9 cellular contexts compared by ENCODE assay signal in genomic region chr20:43751167-43752050, GRCh38. TPM values are rescaled to one million over a fixed set of nuclear protein-coding genes. Genes with fewer than 3 reads are reported as not detected.
DNase-seq lines count a peak whose midpoint lies in the region; ATAC-seq and TF ChIP-seq lines count a peak whose summit lies in the region.
"Had no signal": no experiment of that assay in that cellular context is flagged by ENCODE, and none has a peak within 500 bp of the region (broad histone marks: within the 10 kb centered on the region; RNA-seq: fewer than 3 reads in every experiment).

No MANE protein-coding gene starts in this region.

- BruUV-seq in OCI-LY7 (replicated peaks; lab: Mats Ljungman, UMichigan) (no TSS peak), mammary epithelial cell (replicated peaks; lab: Mats Ljungman, UMichigan) (no TSS peak)

- H3K27me3 Mint-ChIP-seq in activated CD4-positive, alpha-beta T cell treated with anti-CD3 and anti-CD28 coated beads for 36 hours = peaks cover 4% of the 10 kb centered on the region

- H3K4me3 Mint-ChIP-seq in activated CD4-positive, alpha-beta T cell treated with anti-CD3 and anti-CD28 coated beads for 36 hours = peak overlapping the region; percentile 12

- TF ChIP-seq CTCF in OCI-LY7 (conservative IDR thresholded peaks at IDR 0.05; ENCODE audit: low read length) (no peak), mammary epithelial cell (conservative IDR thresholded peaks at IDR 0.05 in 1 of 2, IDR thresholded peaks at IDR 0.05 in 1 of 2; ENCODE audit: extremely low read depth in 1 of 2, insufficient read depth in 1 of 2, low read depth in 1 of 2, low read length in 2 of 2) (no peak)

- H3K79me2 ChIP-seq in OCI-LY7 (ENCODE audit: insufficient read depth, low read depth, low read length) = no peaks in the 10 kb centered on the region
- H3K79me2 ChIP-seq in mammary epithelial cell (ENCODE audit: insufficient read depth, low read length) = no peaks in the 10 kb centered on the region

- intact Hi-C loops in activated CD4-positive, alpha-beta T cell treated with anti-CD3 and anti-CD28 coated beads for 36 hours (cut with DNase I, micrococcal nuclease) = loop anchor here (1.0 to 5.0 kb wide), 18 partner anchors 15 to 1216 kb away; partner anchors contain the start of genes IFT52 (in 2 of the 2), SRSF6 (in 2 of the 2), OSER1 (in 1 of the 2) and STK4 (in 1 of the 2)
- intact Hi-C loops in OCI-LY7 (cut with micrococcal nuclease; ENCODE audit: unreplicated experiment) (loop anchor here (1.0 kb wide), 1 partner anchor 41 kb away; no protein-coding TSS in a partner anchor), mammary epithelial cell (cut with micrococcal nuclease) (loop anchor here (2.0 to 5.0 kb wide), 2 partner anchors 159 to 436 kb away; partner anchors contain the start of gene JPH2)

- H4K20me1 ChIP-seq in OCI-LY7 (ENCODE audit: insufficient read depth, low read length) (no peaks in the 10 kb centered on the region), mammary epithelial cell (ENCODE audit: insufficient read depth, low read length) (no peaks in the 10 kb centered on the region)

- peaks cover 33% of the 10 kb centered on the region for H3K4me1 Mint-ChIP-seq in activated CD4-positive, alpha-beta T cell treated with anti-CD3 and anti-CD28 coated beads for 36 hours

- H3K27me3 ChIP-seq in mammary epithelial cell (ENCODE audit: insufficient read depth, low read length) = no peaks in the 10 kb centered on the region

- peak overlapping the region; percentile 18 for H3K27ac ChIP-seq in OCI-LY7 (ENCODE audit: low read depth, low read length, poor library complexity, severe bottlenecking)
- H3K27ac ChIP-seq in mammary epithelial cell (ENCODE audit: insufficient read depth, low read depth, low read length) = no peak overlapping the region

- peak overlapping the region; percentile 54 for H3K4me2 ChIP-seq in OCI-LY7 (ENCODE audit: low read length)
- no peak overlapping the region for H3K4me2 ChIP-seq in mammary epithelial cell (ENCODE audit: insufficient read depth, low read depth, low read length)

- peak; percentile 87 for ATAC-seq in activated CD4-positive, alpha-beta T cell treated with anti-CD3 and anti-CD28 coated beads for 36 hours
- ATAC-seq in HG02938 (IDR thresholded peaks at IDR 0.05; ENCODE audit: unreplicated experiment) = peak; percentile 76

- no peak overlapping the region for H3K4me3 ChIP-seq in OCI-LY7 (ENCODE audit: low read depth, low read length, poor library complexity, severe bottlenecking)
- no peak overlapping the region for H3K4me3 ChIP-seq in mammary epithelial cell (replicated peaks in 1 of 3; ENCODE audit: insufficient read depth in 1 of 3, low read depth in 2 of 3, low read length in 3 of 3)

- in situ Hi-C loops in mammary epithelial cell (cut with MboI; ENCODE audit: low sequenced_read_pairs in 2 of 2) = loop anchor here (5.0 kb wide), 1 partner anchor 331 kb away; no protein-coding TSS in a partner anchor

- H3K4me1 ChIP-seq in OCI-LY7 (ENCODE audit: insufficient read depth, low read length, poor library complexity, severe bottlenecking) (peaks cover 36% of the 10 kb centered on the region), mammary epithelial cell (ENCODE audit: insufficient read depth, low read length) (peaks cover 22% of the 10 kb centered on the region)

- DNase-seq in activated CD4-positive, alpha-beta T cell treated with anti-CD3 and anti-CD28 coated beads for 36 hours = peak; percentile 83
- DNase-seq in activated CD4-positive, alpha-beta T cell treated with anti-CD3 and anti-CD28 coated beads for 1 hour = no peak
- DNase-seq in OCI-LY7 (ENCODE audit: low spot score) (peak; percentile 55), mammary epithelial cell (peak; percentile 90), pons (ENCODE audit: low spot score) (no peak), DMS53 treated with DMSO at 0.1 percent for 48 hours (lab: John Stamatoyannopoulos, UW; ENCODE audit: unreplicated experiment) (no peak)
- peak; percentile 43 to 57 for DNase-seq in stimulated activated CD8-positive, alpha-beta memory T cell treated with anti-CD3 and anti-CD28 coated beads, Interleukin-15, amount 100 ng/mL, for 48 hours (ENCODE audit: low read depth in 2 of 2)

- POLR2A ChIA-PET in activated CD4-positive, alpha-beta T cell treated with anti-CD3 and anti-CD28 coated beads for 36 hours (lab: Charles Lee) = interaction anchor here (0.6 to 1.4 kb wide), 16 partner anchors 15 to 981 kb away, joined by 3 to 5 read pairs (median 3); partner anchors contain the start of gene SRSF6
- POLR2A ChIA-PET in OCI-LY7 (lab: Charles Lee) = interaction anchor here (0.5 to 1.2 kb wide), 4 partner anchors 11 to 326 kb away, joined by 3 to 6 read pairs (median 4); partner anchors contain the start of gene SRSF6

- 79% methylated on average over 11 of the region's 11 CpGs for WGBS in mammary epithelial cell (ENCODE audit: low coverage, missing lambda C conversion rate)

- dilution Hi-C loops in mammary epithelial cell (cut with HindIII; ENCODE audit: low sequenced_read_pairs) = loop anchor here (25.0 kb wide), 1 partner anchor 336 kb away; no protein-coding TSS in a partner anchor

- H3K36me3 Mint-ChIP-seq in activated CD4-positive, alpha-beta T cell treated with anti-CD3 and anti-CD28 coated beads for 36 hours (ENCODE audit: low read depth) = no peaks in the 10 kb centered on the region

- peaks cover 8% of the 10 kb centered on the region for H3K9me3 Mint-ChIP-seq in activated CD4-positive, alpha-beta T cell treated with anti-CD3 and anti-CD28 coated beads for 36 hours (ENCODE audit: low read depth)

- H3K9me2 ChIP-seq in OCI-LY7 (ENCODE audit: insufficient read depth, low read length) = no peaks in the 10 kb centered on the region

- H2AFZ ChIP-seq in OCI-LY7 (ENCODE audit: low read length) = peak overlapping the region; percentile 80; the same call in 1 of the 2 replicates
- H2AFZ ChIP-seq in mammary epithelial cell (ENCODE audit: low read depth, low read length) = peak overlapping the region; percentile 24

- CTCF ChIA-PET in activated CD4-positive, alpha-beta T cell treated with anti-CD3 and anti-CD28 coated beads for 36 hours (lab: Charles Lee) = interaction anchor here (0.8 to 4.1 kb wide), 19 partner anchors 14 to 338 kb away, joined by 3 to 34 read pairs (median 5); no protein-coding TSS in a partner anchor
- CTCF ChIA-PET in OCI-LY7 (lab: Charles Lee; ENCODE audit: unreplicated experiment) = interaction anchor here (0.6 to 2.0 kb wide), 4 partner anchors 89 to 330 kb away, joined by 3 to 7 read pairs (median 4); no protein-coding TSS in a partner anchor
- CTCF ChIA-PET in mammary epithelial cell (lab: Charles Lee; ENCODE audit: low non-redundant PET) = interaction anchor here (0.5 to 1.3 kb wide), 3 partner anchors 188 to 341 kb away, joined by 3 to 11 read pairs (median 5); no protein-coding TSS in a partner anchor

- H3K9ac ChIP-seq in mammary epithelial cell (ENCODE audit: insufficient read depth, low read length) = no peak overlapping the region

- peak overlapping the region; percentile 97 for H3K27ac Mint-ChIP-seq in activated CD4-positive, alpha-beta T cell treated with anti-CD3 and anti-CD28 coated beads for 36 hours

- H3K36me3 ChIP-seq in OCI-LY7 (ENCODE audit: insufficient read depth, low read length) = no peaks in the 10 kb centered on the region
- H3K36me3 ChIP-seq in mammary epithelial cell (ENCODE audit: insufficient read depth, low read length) = no peaks in the 10 kb centered on the region

- H3K9me3 ChIP-seq in OCI-LY7 (ENCODE audit: low read length) (no peaks in the 10 kb centered on the region), mammary epithelial cell (replicated peaks; ENCODE audit: insufficient read depth, low read length) (no peaks in the 10 kb centered on the region)

RNA-seq across cellular contexts. Expression of gene GTSF1L, which starts 24.6 kb away (rescaled TPM):
- under 1 TPM in 1 of 2 experiments, not detected in 1; 0.23 TPM for total RNA-seq in activated CD4-positive, alpha-beta T cell treated with anti-CD3 and anti-CD28 coated beads for 36 hours
- 0.21 and 3.1 TPM in 2 replicates for total RNA-seq in OCI-LY7 (2014; rRNA removed; shearing (Covaris generic))
- total RNA-seq in OCI-LY7 (2022) (3.3 and 4.0 TPM in 2 replicates), mammary epithelial cell (not detected)
- polyA plus RNA-seq in mammary epithelial cell = not detected
- not detected for polyA minus RNA-seq in mammary epithelial cell
- total RNA-seq: glomerular endothelial cell had no signal

Comparison
In these comparisons a context has a peak if more than half of its experiments do, and no peak if none do; other contexts are left out.
1. DNase-seq: peak in activated CD4-positive, alpha-beta T cell treated with anti-CD3 and anti-CD28 coated beads for 36 hours (single experiment), OCI-LY7 (single experiment), mammary epithelial cell (single experiment) and stimulated activated CD8-positive, alpha-beta memory T cell treated with anti-CD3 and anti-CD28 coated beads, Interleukin-15, amount 100 ng/mL, for 48 hours (2 of 2); none in activated CD4-positive, alpha-beta T cell treated with anti-CD3 and anti-CD28 coated beads for 1 hour (single experiment), pons (single experiment) and DMS53 treated with DMSO at 0.1 percent for 48 hours (single experiment).